In the genomic region with DNA sequence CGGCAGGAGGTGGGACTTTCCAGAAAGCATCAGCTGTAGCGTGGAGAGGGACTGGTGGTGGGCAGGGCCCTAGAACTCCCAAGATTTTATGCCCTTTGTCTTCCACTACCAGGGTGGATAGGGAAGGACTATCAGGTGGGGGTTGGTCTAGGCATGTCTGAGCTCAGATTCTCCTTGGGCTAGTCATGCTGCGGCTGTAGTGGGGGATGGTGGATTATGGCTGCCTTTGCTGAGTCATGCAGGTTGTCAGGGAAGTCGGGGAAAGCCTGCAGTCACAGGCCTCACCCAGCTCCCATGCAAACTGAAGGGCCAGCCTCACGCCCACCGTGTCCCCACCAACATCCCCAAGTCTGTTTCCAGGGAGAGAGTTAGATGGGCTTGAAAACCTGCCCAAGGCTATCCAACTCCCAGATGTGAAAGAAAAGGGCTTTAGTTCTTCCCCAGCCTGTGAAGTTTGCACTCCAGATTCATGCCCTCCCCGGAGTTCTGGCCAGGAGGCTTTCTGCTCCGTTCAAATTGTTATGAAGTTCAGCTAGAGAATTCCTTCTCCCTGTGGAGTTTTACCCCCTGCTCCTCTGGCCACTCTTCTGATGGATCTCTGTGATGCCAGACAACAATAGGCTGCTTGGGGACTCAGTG, we compare ENCODE assay signal across 12 cellular contexts. TPM values are rescaled to one million over a fixed set of nuclear protein-coding genes. Genes with fewer than 3 reads are reported as not detected.
DNase-seq lines count a peak whose midpoint lies in the region; ATAC-seq and TF ChIP-seq lines count a peak whose summit lies in the region.
"Had no signal": no experiment of that assay in that cellular context is flagged by ENCODE, and none has a peak within 500 bp of the region (broad histone marks: within the 10 kb centered on the region; RNA-seq: fewer than 3 reads in every experiment).

No MANE protein-coding gene starts in this region.

- H3K27ac ChIP-seq in epithelial cell of prostate (peak overlapping the region; percentile 57), neuronal stem cell (replicated peaks; ENCODE audit: low read length) (no peak overlapping the region), gastroesophageal sphincter (no peak overlapping the region)

- H3K79me1 ChIP-seq in neuronal stem cell (ENCODE audit: low read depth, low read length), result no peaks in the 10 kb centered on the region

- peak overlapping the region; percentile 15 for H3K18ac ChIP-seq in neuronal stem cell (ENCODE audit: low read length)

- DNase-seq in OCI-M1 (lab: John Stamatoyannopoulos, UW) (peak; percentile 65), epithelial cell of prostate (ENCODE audit: low read depth, low spot score) (peak; percentile 73), neuronal stem cell (ENCODE audit: low spot score) (no peak), KG1 (lab: John Stamatoyannopoulos, UW) (no peak)
- DNase-seq: COR-L47, left cardiac atrium, NCI-H2227 treated with DMSO at 0.1 percent for 48 hours had no signal

- no peak overlapping the region for H2BK5ac ChIP-seq in neuronal stem cell (ENCODE audit: low read length)

- H4K8ac ChIP-seq in neuronal stem cell (ENCODE audit: low read depth, low read length), result no peak overlapping the region

- no peak overlapping the region for H3K4me3 ChIP-seq in neuronal stem cell (ENCODE audit: low read length in 2 of 2)
- H3K4me3 ChIP-seq in gastroesophageal sphincter, result no peak overlapping the region

- no peak overlapping the region for H3K4ac ChIP-seq in neuronal stem cell (ENCODE audit: low read length)

- peak overlapping the region; percentile 90 for H2AFZ ChIP-seq in neuronal stem cell (ENCODE audit: low read length)

- ATAC-seq in HG03432 (IDR thresholded peaks at IDR 0.05; ENCODE audit: unreplicated experiment) (no peak), HG02610 (IDR thresholded peaks at IDR 0.05; ENCODE audit: unreplicated experiment) (no peak), gastroesophageal sphincter (no peak)
- ATAC-seq: left cardiac atrium had no signal

- WGBS in neuronal stem cell (ENCODE audit: extremely low coverage in 2 of 2, insufficient read length in 2 of 2, insufficient replicate concordance in 1 of 2), 2 donors, result no CpG with 5 or more reads among the region's 8 CpGs
- 50 to 80% methylated on average over 1 of the region's 8 CpGs for WGBS in gastroesophageal sphincter (ENCODE audit: low coverage in 1 of 2), 2 donors

- H3K9ac ChIP-seq in ES-I3 (ENCODE audit: low read depth, low read length) (peak overlapping the region; percentile 19; the same call in 1 of the 2 replicates), neuronal stem cell (ENCODE audit: low read depth, low read length, poor library complexity) (no peak overlapping the region)

- no peak for TF ChIP-seq EP300 in gastroesophageal sphincter (IDR thresholded peaks at IDR 0.05)

- no peak for TF ChIP-seq POLR2A in gastroesophageal sphincter (IDR thresholded peaks at IDR 0.05)

- H2BK120ac ChIP-seq in neuronal stem cell (ENCODE audit: low read depth, low read length), result no peak overlapping the region

- no peak overlapping the region for H2AK5ac ChIP-seq in neuronal stem cell (ENCODE audit: low read depth, low read length)

- H3K9me3 ChIP-seq in ES-I3 (ENCODE audit: control insufficient read depth, insufficient read depth, low read length) (no peaks in the 10 kb centered on the region), neuronal stem cell (replicated peaks in 1 of 2; ENCODE audit: control insufficient read depth in 2 of 2, insufficient read depth in 1 of 2, low read depth in 1 of 2, low read length in 2 of 2) (no peaks in the 10 kb centered on the region), gastroesophageal sphincter (no peaks in the 10 kb centered on the region)

- H2BK15ac ChIP-seq in neuronal stem cell (ENCODE audit: low read length), result no peak overlapping the region

- no peaks in the 10 kb centered on the region for H3K27me3 ChIP-seq in neuronal stem cell (ENCODE audit: control insufficient read depth in 3 of 3, insufficient read depth in 3 of 3, low read depth in 1 of 3, low read length in 3 of 3)
- no peaks in the 10 kb centered on the region for H3K27me3 ChIP-seq in gastroesophageal sphincter

- H3K36me3 ChIP-seq in ES-I3 (ENCODE audit: insufficient read depth, low read length) (no peaks in the 10 kb centered on the region), neuronal stem cell (replicated peaks in 1 of 2; ENCODE audit: control insufficient read depth in 2 of 2, insufficient read depth in 2 of 2, low read length in 2 of 2) (no peaks in the 10 kb centered on the region), gastroesophageal sphincter (no peaks in the 10 kb centered on the region)

- H3K23ac ChIP-seq in neuronal stem cell (ENCODE audit: low read depth, low read length, poor library complexity), result no peak overlapping the region

- H3K4me2 ChIP-seq in neuronal stem cell (ENCODE audit: insufficient read depth, low read length, poor library complexity, severe bottlenecking), result no peak overlapping the region

- TF ChIP-seq CTCF in gastroesophageal sphincter (IDR thresholded peaks at IDR 0.05), result no peak

- no peak overlapping the region for H3K14ac ChIP-seq in neuronal stem cell (ENCODE audit: low read length)

- no peak overlapping the region for H4K91ac ChIP-seq in neuronal stem cell (ENCODE audit: low read depth, low read length, poor library complexity)

- no peak overlapping the region for H2BK12ac ChIP-seq in neuronal stem cell (ENCODE audit: low read length)

- peaks cover 20% of the 10 kb centered on the region for H3K4me1 ChIP-seq in ES-I3 (ENCODE audit: insufficient read depth, low read length)
- peaks cover 8 to 9% of the 10 kb centered on the region in 2 donors for H3K4me1 ChIP-seq in neuronal stem cell (ENCODE audit: control insufficient read depth in 2 of 2, insufficient read depth in 1 of 2, low read depth in 1 of 2, low read length in 2 of 2)
- H3K4me1 ChIP-seq in gastroesophageal sphincter, result no peaks in the 10 kb centered on the region

RNA-seq across cellular contexts. Expression of a gene that starts 13.4 kb away (rescaled TPM):
- polyA plus RNA-seq in neuronal stem cell (2013, experiment 1 of 2), result not detected
- polyA plus RNA-seq in neuronal stem cell (2013, experiment 2 of 2), result not detected
- total RNA-seq in gastroesophageal sphincter, result not detected
- total RNA-seq: left cardiac atrium; T-helper 1 cell treated with Interleukin-12 subunit alpha and Interleukin-12 subunit beta and Interleukin-4 antibody, amounts not matched to agents 30 ng/mL and 1 ng/mL, for 36 hours had no signal

RNA-seq across cellular contexts. Expression of a gene that starts 20.0 kb away (rescaled TPM):
- polyA plus RNA-seq in neuronal stem cell (2013, experiment 1 of 2), result not detected
- not detected for polyA plus RNA-seq in neuronal stem cell (2013, experiment 2 of 2)
- total RNA-seq in gastroesophageal sphincter, result not detected
- total RNA-seq: left cardiac atrium; T-helper 1 cell treated with Interleukin-12 subunit alpha and Interleukin-12 subunit beta and Interleukin-4 antibody, amounts not matched to agents 30 ng/mL and 1 ng/mL, for 36 hours had no signal

Comparison
In these comparisons a context has a peak if more than half of its experiments do, and no peak if none do; other contexts are left out.
1. DNase-seq: peak in OCI-M1 (single experiment) and epithelial cell of prostate (single experiment); none in neuronal stem cell (single experiment) and KG1 (single experiment).